In genomic region chr11:3905080-3905953, GRCh38 we compare ENCODE assay signal across 8 cellular contexts. TPM values are rescaled to one million over a fixed set of nuclear protein-coding genes. Genes with fewer than 3 reads are reported as not detected.
DNase-seq lines count a peak whose midpoint lies in the region; ATAC-seq and TF ChIP-seq lines count a peak whose summit lies in the region.

No MANE protein-coding gene starts in this region.

- intact Hi-C loops in Panc1 (cut with micrococcal nuclease; ENCODE audit: unreplicated experiment), result no loop called here
- intact Hi-C loops in activated naive CD4-positive, alpha-beta T cell treated with anti-CD3 and anti-CD28 coated beads for 36 hours (cut with micrococcal nuclease), result loop anchor here (1.0 to 2.0 kb wide), 6 partner anchors 15 to 64 kb away; partner anchors contain the start of gene STIM1

- peaks cover 43% of the 10 kb centered on the region for H3K4me1 ChIP-seq in Panc1 (ENCODE audit: control insufficient read depth, insufficient read depth, low read length)

- CTCF ChIA-PET in Panc1 (lab: Charles Lee), result interaction anchor here (1.3 to 2.1 kb wide), 2 partner anchors 15 to 50 kb away, joined by 5 to 7 read pairs; partner anchors contain the start of gene STIM1
- CTCF ChIA-PET in activated naive CD4-positive, alpha-beta T cell treated with anti-CD3 and anti-CD28 coated beads for 36 hours (lab: Charles Lee), result interaction anchor here (0.6 to 2.6 kb wide), 11 partner anchors 10 to 168 kb away, joined by 3 to 11 read pairs (median 3); partner anchors contain the start of gene STIM1

- H3K9me3 Mint-ChIP-seq in activated naive CD4-positive, alpha-beta T cell treated with anti-CD3 and anti-CD28 coated beads for 36 hours, result no peaks in the 10 kb centered on the region

- H3K27ac ChIP-seq in Panc1 (ENCODE audit: low read length), result peak overlapping the region; percentile 77

- TF ChIP-seq CTCF in GM10266 (IDR thresholded peaks at IDR 0.05; ENCODE audit: control insufficient read depth, insufficient read depth, low read depth, missing control alignments) (no peak), Panc1 (IDR thresholded peaks at IDR 0.05) (no peak), kidney epithelial cell (IDR thresholded peaks at IDR 0.05; ENCODE audit: insufficient read depth, low read length, poor library complexity, severe bottlenecking) (no peak)

- no peaks in the 10 kb centered on the region for H3K27me3 Mint-ChIP-seq in activated naive CD4-positive, alpha-beta T cell treated with anti-CD3 and anti-CD28 coated beads for 36 hours (ENCODE audit: low read depth)

- H3K27me3 ChIP-seq in Panc1 (ENCODE audit: control insufficient read depth, insufficient read depth, low read length) (no peaks in the 10 kb centered on the region), kidney epithelial cell (ENCODE audit: control insufficient read depth, insufficient read depth, low read length) (no peaks in the 10 kb centered on the region)

- H3K36me3 ChIP-seq in Panc1 (ENCODE audit: control insufficient read depth, insufficient read depth, low read length) (no peaks in the 10 kb centered on the region), kidney epithelial cell (ENCODE audit: control insufficient read depth, insufficient read depth, low read length) (no peaks in the 10 kb centered on the region)

- peak; percentile 60 for DNase-seq in GM10266 (ENCODE audit: extremely low spot score)
- DNase-seq in Panc1 (ENCODE audit: low read depth, low spot score), result no peak
- DNase-seq in activated naive CD4-positive, alpha-beta T cell treated with anti-CD3 and anti-CD28 coated beads for 36 hours, result peak; percentile 89
- DNase-seq in kidney epithelial cell (ENCODE audit: low read depth), result peak; percentile 97
- peak; percentile 29 to 61 for DNase-seq in stimulated activated CD8-positive, alpha-beta memory T cell treated with anti-CD3 and anti-CD28 coated beads, Interleukin-15, amount 100 ng/mL, for 4 hours (ENCODE audit: low read depth in 2 of 2)
- DNase-seq in SHP77 treated with DMSO at 0.1 percent for 48 hours (lab: John Stamatoyannopoulos, UW), result no peak

- POLR2A ChIA-PET in Panc1 (lab: Charles Lee), result interaction anchor here (0.7 kb wide), 1 partner anchor 9 kb away, joined by 3 read pairs; no protein-coding TSS in a partner anchor

- no peaks in the 10 kb centered on the region for H3K9me3 ChIP-seq in Panc1 (ENCODE audit: control insufficient read depth, insufficient read depth, low read depth, low read length)

- H3K4me3 Mint-ChIP-seq in activated naive CD4-positive, alpha-beta T cell treated with anti-CD3 and anti-CD28 coated beads for 36 hours, result peak overlapping the region; percentile 5

- in situ Hi-C loops in Panc1 (cut with HindIII; ENCODE audit: low pct_unique_long_range_greater_than_20kb, low sequenced_read_pairs), result loop anchor here (10.0 kb wide), 1 partner anchor 59 kb away; no protein-coding TSS in a partner anchor

- H3K27ac Mint-ChIP-seq in activated naive CD4-positive, alpha-beta T cell treated with anti-CD3 and anti-CD28 coated beads for 36 hours, result peak overlapping the region; percentile 66

- H3K36me3 Mint-ChIP-seq in activated naive CD4-positive, alpha-beta T cell treated with anti-CD3 and anti-CD28 coated beads for 36 hours (ENCODE audit: low read depth), result no peaks in the 10 kb centered on the region

- BruUV-seq in Panc1 (replicated peaks; lab: Mats Ljungman, UMichigan), result TSS peak; percentile 59

- H3K4me3 ChIP-seq in Panc1 (ENCODE audit: low read depth in 2 of 2, low read length in 2 of 2) (no peak overlapping the region), kidney epithelial cell (ENCODE audit: low read depth, low read length) (no peak overlapping the region)

- peak; percentile 86 for ATAC-seq in HG02798 (IDR thresholded peaks at IDR 0.05; ENCODE audit: poor library complexity, unreplicated experiment)
- peak; percentile 90 for ATAC-seq in Panc1
- ATAC-seq in HG02884 (IDR thresholded peaks at IDR 0.05; ENCODE audit: unreplicated experiment), result no peak

- H3K4me1 Mint-ChIP-seq in activated naive CD4-positive, alpha-beta T cell treated with anti-CD3 and anti-CD28 coated beads for 36 hours (ENCODE audit: low read depth), result peaks cover 80% of the 10 kb centered on the region

RNA-seq across cellular contexts. Expression of gene STIM1, which starts 49.9 kb away (rescaled TPM):
- total RNA-seq in Panc1 (2021; ENCODE audit: unreplicated experiment) (93.6 TPM), kidney epithelial cell (25.4 and 35.3 TPM in 2 replicates)
- 82.7 TPM for polyA plus RNA-seq in Panc1 (2012; ENCODE audit: insufficient read length)
- total RNA-seq in activated naive CD4-positive, alpha-beta T cell treated with anti-CD3 and anti-CD28 coated beads for 36 hours, result 10 to 100 TPM; 62.9 to 68.5 TPM

Comparison
In these comparisons a context has a peak if more than half of its experiments do, and no peak if none do; other contexts are left out.
1. DNase-seq: peak in GM10266 (single experiment), activated naive CD4-positive, alpha-beta T cell treated with anti-CD3 and anti-CD28 coated beads for 36 hours (single experiment), kidney epithelial cell (single experiment) and stimulated activated CD8-positive, alpha-beta memory T cell treated with anti-CD3 and anti-CD28 coated beads, Interleukin-15, amount 100 ng/mL, for 4 hours (2 of 2); none in Panc1 (single experiment) and SHP77 treated with DMSO at 0.1 percent for 48 hours (single experiment).